ENCODE assay signal across 18 cellular contexts in the genomic region with DNA sequence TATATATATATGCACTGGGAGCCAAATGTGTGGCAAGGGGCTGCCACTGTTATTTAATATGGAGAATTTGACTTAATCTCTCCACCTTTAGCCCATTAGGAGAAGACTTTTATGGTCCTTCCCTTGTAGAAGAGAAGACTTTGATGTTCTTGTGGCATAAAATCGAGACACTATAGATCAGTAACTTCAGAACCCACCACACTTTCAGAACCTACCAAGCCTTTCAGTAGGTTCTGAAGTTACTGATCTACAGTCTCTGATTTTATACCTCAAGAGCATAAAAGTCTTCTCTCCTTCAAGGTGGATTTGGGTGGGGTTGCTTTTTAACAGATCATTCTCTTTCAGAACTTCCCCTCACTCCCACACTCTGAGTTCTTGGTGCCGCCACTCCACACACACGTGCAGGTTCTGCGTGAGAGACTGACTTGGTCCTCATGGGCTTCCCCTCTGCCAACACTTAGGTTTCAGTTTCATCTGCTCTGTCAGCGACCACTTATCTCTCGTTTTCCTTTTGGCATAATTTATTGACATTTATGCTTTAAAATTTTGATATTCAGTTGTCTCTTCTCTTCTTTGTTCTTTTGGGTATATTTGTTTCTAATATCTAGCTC.
A peak's percentile ranks its signal among the peaks of the same experiment; 100 is the strongest.
DNase-seq lines count a peak whose midpoint lies in the region; ATAC-seq, FAIRE-seq and TF ChIP-seq lines count a peak whose summit lies in the region.
"Had no signal": no experiment of that assay in that cellular context is flagged by ENCODE, and none has a peak within 500 bp of the region (broad histone marks: within the 10 kb centered on the region; RNA-seq: fewer than 3 reads in every experiment).

No MANE protein-coding gene starts in this region.

- TF ChIP-seq CTCF in KMS-11 (conservative IDR thresholded peaks at IDR 0.05; ENCODE audit: low read depth, low read length) = no peak
- TF ChIP-seq CTCF in SU-DHL-6 (IDR thresholded peaks at IDR 0.05; ENCODE audit: insufficient read depth, low read length, poor library complexity, severe bottlenecking) = no peak

- H3K4me3 ChIP-seq in KMS-11 (IDR thresholded peaks at IDR 0.05; ENCODE audit: insufficient read depth, low read depth, low read length) (no peak overlapping the region), SU-DHL-6 (ENCODE audit: insufficient read depth, low read length, poor library complexity, severe bottlenecking) (no peak overlapping the region)
- H3K4me3 ChIP-seq: SJCRH30 had no signal

- no peaks in the 10 kb centered on the region for H3K79me2 ChIP-seq in KMS-11 (ENCODE audit: insufficient read depth, low read depth)
- no peaks in the 10 kb centered on the region for H3K79me2 ChIP-seq in SU-DHL-6 (ENCODE audit: insufficient read depth, low read length)

- peak; percentile 98 for ATAC-seq in GM18868 (IDR thresholded peaks at IDR 0.05; ENCODE audit: unreplicated experiment)
- no peak for ATAC-seq in HG03280 (IDR thresholded peaks at IDR 0.05; ENCODE audit: unreplicated experiment)

- peak overlapping the region; percentile 46; the same call in 1 of the 2 replicates for H3K9ac ChIP-seq in KMS-11
- H3K9ac ChIP-seq in SU-DHL-6 (ENCODE audit: low read length) = no peak overlapping the region

- no peaks in the 10 kb centered on the region for H3K9me3 ChIP-seq in SU-DHL-6 (ENCODE audit: insufficient read depth, low read length)
- H3K9me3 ChIP-seq: SJCRH30 had no signal

- peak overlapping the region; percentile 88 for H3K4me2 ChIP-seq in KMS-11
- H3K4me2 ChIP-seq in SU-DHL-6 (ENCODE audit: low read depth, low read length, poor library complexity, severe bottlenecking) = peak overlapping the region; percentile 38

- H4K20me1 ChIP-seq in KMS-11 (ENCODE audit: insufficient read depth) (no peaks in the 10 kb centered on the region), SU-DHL-6 (ENCODE audit: low read depth, low read length) (no peaks in the 10 kb centered on the region)

- peak; percentile 24 for DNase-seq in NCI-H2107 (lab: John Stamatoyannopoulos, UW)
- no peak for DNase-seq in NCI-H2107 treated with DMSO at 0.1 percent for 48 hours (lab: John Stamatoyannopoulos, UW; ENCODE audit: unreplicated experiment)
- no peak for DNase-seq in GM19240 (ENCODE audit: insufficient read length, low spot score)
- no peak for DNase-seq in frontal cortex (ENCODE audit: low spot score in 2 of 2)
- DNase-seq: C1 segment of cervical spinal cord, DMS 273 treated with DMSO at 0.1 percent for 48 hours, NCI-H1930, NCI-H345, NCI-H526 treated with DMSO at 0.1 percent for 48 hours, SJCRH30, T1000 had no signal

- H3K9me2 ChIP-seq in SU-DHL-6 (replicated peaks; ENCODE audit: insufficient read depth, low read length) = no peaks in the 10 kb centered on the region

- H3K27me3 ChIP-seq in KMS-11 (ENCODE audit: insufficient read depth, low read depth) (no peaks in the 10 kb centered on the region), SU-DHL-6 (ENCODE audit: low read length) (no peaks in the 10 kb centered on the region)
- H3K27me3 ChIP-seq: SJCRH30 had no signal

- H3K27ac ChIP-seq in KMS-11 (peak overlapping the region; percentile 94), SU-DHL-6 (ENCODE audit: low read depth, low read length) (no peak overlapping the region)
- H3K27ac ChIP-seq: RWPE1, SJCRH30 had no signal

- FAIRE-seq in frontal cortex (lab: Jason Lieb, UNC) = no peak
- FAIRE-seq: GM19239, HTR-8/SVneo had no signal

- H3K4me1 ChIP-seq in KMS-11 (ENCODE audit: low read depth, poor library complexity, severe bottlenecking) = peaks cover 53% of the 10 kb centered on the region
- H3K4me1 ChIP-seq: SJCRH30 had no signal

- H3K36me3 ChIP-seq in KMS-11 (ENCODE audit: insufficient read depth) = no peaks in the 10 kb centered on the region
- H3K36me3 ChIP-seq in SU-DHL-6 (ENCODE audit: low read length) = no peaks in the 10 kb centered on the region
- H3K36me3 ChIP-seq: SJCRH30 had no signal

- no peaks in the 10 kb centered on the region for H3F3A ChIP-seq in SU-DHL-6 (ENCODE audit: insufficient read depth)

- peak overlapping the region; percentile 41 for H2AFZ ChIP-seq in KMS-11 (ENCODE audit: low read depth)
- peak overlapping the region; percentile 30 for H2AFZ ChIP-seq in SU-DHL-6 (ENCODE audit: low read depth, low read length, severe bottlenecking)
